1 cellular context compared by ENCODE assay signal in the genomic region with DNA sequence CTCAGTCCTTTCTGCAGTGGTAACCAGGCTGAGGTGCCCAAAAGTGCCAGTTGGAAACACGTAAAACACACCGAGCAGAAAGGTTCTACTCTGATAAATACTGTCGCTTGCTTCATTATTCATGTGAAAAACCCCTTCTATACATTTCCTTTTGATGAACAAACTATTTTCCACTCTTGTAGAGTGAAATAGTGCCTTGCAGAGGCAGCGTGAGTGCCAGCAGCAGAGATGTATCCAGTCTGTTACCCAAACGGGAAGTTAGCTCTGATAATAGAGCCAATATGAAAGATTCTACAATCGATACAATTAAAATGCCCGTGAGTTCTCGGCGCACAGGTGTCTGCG.
TF ChIP-seq lines count a peak whose summit lies in the region.

No MANE protein-coding gene starts in this region.

TF ChIP-seq in endothelial cell of umbilical vein, 7 proteins besides CTCF, POLR2A, EP300 and RAD21:
- TF ChIP-seq MYC (IDR thresholded peaks at IDR 0.05; ENCODE audit: low read depth, low read length), result no peak
- TF ChIP-seq FOS (IDR thresholded peaks at IDR 0.05; ENCODE audit: borderline replicate concordance, insufficient read depth, low read length), result no peak
- no peak for TF ChIP-seq POLR2AphosphoS5 (IDR thresholded peaks at IDR 0.05; ENCODE audit: insufficient read depth, low read depth, low read length)
- no peak for TF ChIP-seq JUN (IDR thresholded peaks at IDR 0.05; ENCODE audit: borderline replicate concordance, insufficient read depth, insufficient read length, low read depth)
- TF ChIP-seq, protein P1, sequence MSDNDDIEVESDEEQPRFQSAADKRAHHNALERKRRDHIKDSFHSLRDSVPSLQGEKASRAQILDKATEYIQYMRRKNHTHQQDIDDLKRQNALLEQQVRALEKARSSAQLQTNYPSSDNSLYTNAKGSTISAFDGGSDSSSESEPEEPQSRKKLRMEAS (IDR thresholded peaks at IDR 0.05; ENCODE audit: insufficient read depth, insufficient read length), result no peak
- TF ChIP-seq EZH2 (IDR thresholded peaks at IDR 0.05; ENCODE audit: borderline replicate concordance, low read depth, low read length, severe bottlenecking), result no peak
- no peak for TF ChIP-seq GATA2 (IDR thresholded peaks at IDR 0.05; ENCODE audit: insufficient read depth, insufficient read length, low read depth, low read length)
TF ChIP-seq in endothelial cell of umbilical vein: peak in this region for 0.
